Comparison of ENCODE assay signal across 1 cellular context in the genomic region with DNA sequence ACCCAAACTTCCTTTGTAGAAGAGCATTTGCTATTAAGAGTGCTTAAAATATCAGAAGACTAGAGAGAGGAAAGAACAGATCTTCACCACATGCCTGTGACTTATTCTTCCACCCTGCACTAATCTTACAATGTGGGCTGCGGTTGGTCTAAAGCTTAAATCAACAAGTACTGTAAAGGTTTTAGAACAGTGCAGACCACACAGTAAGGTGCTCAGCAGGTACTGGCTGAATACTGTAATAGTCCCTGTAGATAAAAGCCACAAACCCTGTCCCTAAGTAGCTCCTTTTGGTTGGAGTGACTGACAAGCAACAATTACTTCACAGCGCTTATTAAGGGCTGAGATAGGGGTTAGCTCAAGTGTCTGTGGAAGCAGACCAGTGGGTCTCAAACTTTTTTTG.
A peak's percentile ranks its signal among the peaks of the same experiment; 100 is the strongest.
TF ChIP-seq lines count a peak whose summit lies in the region.

No MANE protein-coding gene starts in this region.

TF ChIP-seq in HepG2, 621 proteins besides CTCF, POLR2A, EP300 and RAD21:
- TF ChIP-seq, protein P1, sequence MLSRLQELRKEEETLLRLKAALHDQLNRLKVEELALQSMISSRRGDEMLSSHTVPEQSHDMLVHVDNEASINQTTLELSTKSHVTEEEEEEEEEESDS (CRISPR knock-in tag; IDR thresholded peaks at IDR 0.05; ENCODE audit: borderline replicate concordance), result 0 out of 2 replicates have a peak, but pooled peaks have one; percentile 42
- TF ChIP-seq, protein P2, sequence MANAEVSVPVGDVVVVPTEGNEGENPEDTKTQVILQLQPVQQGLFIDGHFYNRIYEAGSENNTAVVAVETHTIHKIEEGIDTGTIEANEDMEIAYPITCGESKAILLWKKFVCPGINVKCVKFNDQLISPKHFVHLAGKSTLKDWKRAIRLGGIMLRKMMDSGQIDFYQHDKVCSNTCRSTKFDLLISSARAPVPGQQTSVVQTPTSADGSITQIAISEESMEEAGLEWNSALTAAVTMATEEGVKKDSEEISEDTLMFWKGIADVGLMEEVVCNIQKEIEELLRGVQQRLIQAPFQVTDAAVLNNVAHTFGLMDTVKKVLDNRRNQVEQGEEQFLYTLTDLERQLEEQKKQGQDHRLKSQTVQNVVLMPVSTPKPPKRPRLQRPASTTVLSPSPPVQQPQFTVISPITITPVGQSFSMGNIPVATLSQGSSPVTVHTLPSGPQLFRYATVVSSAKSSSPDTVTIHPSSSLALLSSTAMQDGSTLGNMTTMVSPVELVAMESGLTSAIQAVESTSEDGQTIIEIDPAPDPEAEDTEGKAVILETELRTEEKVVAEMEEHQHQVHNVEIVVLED (CRISPR knock-in tag; IDR thresholded peaks at IDR 0.05; ENCODE audit: borderline replicate concordance), result 0 out of 2 replicates have a peak, but pooled peaks have one; percentile 20
- 0 out of 2 replicates have a peak, but pooled peaks have one; percentile 5 for TF ChIP-seq DNMT3B (CRISPR knock-in tag; conservative IDR thresholded peaks at IDR 0.05)
- no peak for TF ChIP-seq FOXA1 (IDR thresholded peaks at IDR 0.05)
- TF ChIP-seq FOXA1 (CRISPR knock-in tag; IDR thresholded peaks at IDR 0.05), result peak; percentile 33
- TF ChIP-seq NBN (conservative IDR thresholded peaks at IDR 0.05), result no peak
